In the genomic region with DNA sequence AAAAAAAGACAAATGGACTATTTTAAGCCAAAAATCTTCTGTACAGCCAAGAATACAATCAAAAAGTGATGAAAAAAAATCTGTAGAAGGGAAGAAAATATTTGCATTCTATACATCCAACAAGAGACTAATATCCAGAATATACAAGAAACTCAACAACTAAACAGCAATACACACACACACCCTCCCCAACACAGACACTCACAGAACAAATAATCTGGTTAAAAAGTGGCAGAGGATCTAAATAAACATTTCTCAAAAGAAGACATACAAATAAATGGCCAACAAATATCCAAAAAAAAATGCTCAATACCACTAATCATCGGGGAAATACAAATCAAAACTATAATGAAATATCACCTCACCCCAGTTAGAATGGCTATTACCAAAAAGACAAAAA, we compare ENCODE assay signal across 40 cellular contexts.
"Had no signal": no experiment of that assay in that cellular context is flagged by ENCODE, and none has a peak within 500 bp of the region (broad histone marks: within the 10 kb centered on the region; RNA-seq: fewer than 3 reads in every experiment).

No MANE protein-coding gene starts in this region.

- H3K27me3 Mint-ChIP-seq: activated naive CD4-positive, alpha-beta T cell treated with anti-CD3 and anti-CD28 coated beads, Interleukin-2, amount 10 ng/mL, durations not matched to agents 7 days and 5 days; activated naive CD4-positive, alpha-beta T cell treated with anti-CD3 and anti-CD28 coated beads, Interleukin-2, amount 50 U/mL, for 24 hours; activated naive CD8-positive, alpha-beta T cell; activated naive CD8-positive, alpha-beta T cell treated with anti-CD3 and anti-CD28 coated beads for 36 hours; activated naive CD8-positive, alpha-beta T cell treated with anti-CD3 and anti-CD28 coated beads, Interleukin-2, amount 10 ng/mL, durations not matched to agents 7 days and 5 days; activated naive CD8-positive, alpha-beta T cell treated with anti-CD3 and anti-CD28 coated beads, Interleukin-2, amount 50 U/mL, for 24 hours; activated T-cell treated with anti-CD3 and anti-CD28 coated beads, Interleukin-2, amount 50 U/mL, for 24 hours; activated T-helper 17 cell treated with anti-CD3 and anti-CD28 coated beads, Interleukin-2, amount 50 U/mL, for 72 hours; brain; central memory CD8-positive, alpha-beta T cell had no signal

- H3K27ac ChIP-seq: adrenal gland, ascending aorta, body of pancreas, brain microvascular endothelial cell, breast epithelium, cardiac muscle cell had no signal

- H3K4me1 ChIP-seq: adrenal gland, body of pancreas, breast epithelium had no signal

- H3K9me3 Mint-ChIP-seq: activated naive CD4-positive, alpha-beta T cell treated with anti-CD3 and anti-CD28 coated beads, Interleukin-2, amount 50 U/mL, for 24 hours; brain had no signal

- DNase-seq: activated effector memory CD4-positive, alpha-beta T cell treated with anti-CD3 and anti-CD28 coated beads, Interleukin-2, amount 50 U/mL, for 16 hours; activated effector memory CD4-positive, alpha-beta T cell treated with Interleukin-2 at 50 U/mL for 16 hours; activated gamma-delta T cell; activated gamma-delta T cell treated with Interleukin-2 at 50 U/mL for 16 hours; activated naive CD4-positive, alpha-beta T cell; activated naive CD4-positive, alpha-beta T cell treated with anti-CD3 and anti-CD28 coated beads for 36 hours; activated naive CD4-positive, alpha-beta T cell treated with anti-CD3 and anti-CD28 coated beads, Interleukin-2, amount 10 ng/mL, durations not matched to agents 7 days and 5 days; activated naive CD4-positive, alpha-beta T cell treated with anti-CD3 and anti-CD28 coated beads, Interleukin-2, amount 50 U/mL, for 16 hours; activated naive CD4-positive, alpha-beta T cell treated with Interleukin-2 at 50 U/mL for 16 hours; activated naive CD8-positive, alpha-beta T cell treated with anti-CD3 and anti-CD28 coated beads for 36 hours; activated naive CD8-positive, alpha-beta T cell treated with anti-CD3 and anti-CD28 coated beads, Interleukin-2, amount 10 ng/mL, durations not matched to agents 7 days and 5 days; activated naive CD8-positive, alpha-beta T cell treated with anti-CD3 and anti-CD28 coated beads, Interleukin-2, amount 50 U/mL, for 24 hours; activated T-cell treated with anti-CD3 and anti-CD28 coated beads, Interleukin-2, amount 50 U/mL, for 1 hour; activated T-cell treated with anti-CD3 and anti-CD28 coated beads, Interleukin-2, amount 50 U/mL, for 24 hours; activated T-cell treated with anti-CD3 and anti-CD28 coated beads, Interleukin-2, amount 50 U/mL, for 4 hours; activated T-cell treated with anti-CD3 and anti-CD28 coated beads, Interleukin-2, amount 50 U/mL, for 48 hours; activated T-cell treated with anti-CD3 and anti-CD28 coated beads, Interleukin-2, amount 50 U/mL, for 72 hours; adrenal gland; amniotic stem cell; amygdala; anterior cingulate cortex; aorta; body of pancreas; brain microvascular endothelial cell; caudate nucleus; central memory CD4-positive, alpha-beta T cell; cerebellar nuclear complex had no signal

- H3K36me3 Mint-ChIP-seq: activated naive CD4-positive, alpha-beta T cell treated with anti-CD3 and anti-CD28 coated beads, Interleukin-2, amount 10 ng/mL, durations not matched to agents 7 days and 5 days; activated naive CD4-positive, alpha-beta T cell treated with anti-CD3 and anti-CD28 coated beads, Interleukin-2, amount 50 U/mL, for 24 hours; activated naive CD4-positive, alpha-beta T cell treated with anti-CD3 and anti-CD28 coated beads, Interleukin-2, amount 50 U/mL, for 72 hours; activated naive CD8-positive, alpha-beta T cell; activated naive CD8-positive, alpha-beta T cell treated with anti-CD3 and anti-CD28 coated beads for 36 hours; activated naive CD8-positive, alpha-beta T cell treated with anti-CD3 and anti-CD28 coated beads, Interleukin-2, amount 10 ng/mL, durations not matched to agents 7 days and 5 days; brain had no signal

- ATAC-seq: activated naive CD4-positive, alpha-beta T cell treated with anti-CD3 and anti-CD28 coated beads, Interleukin-2, amount 50 U/mL, for 72 hours; activated naive CD8-positive, alpha-beta T cell treated with anti-CD3 and anti-CD28 coated beads, Interleukin-2, amount 50 U/mL, for 24 hours; activated T-cell treated with anti-CD3 and anti-CD28 coated beads, Interleukin-2, amount 50 U/mL, for 4 hours; activated T-cell treated with anti-CD3 and anti-CD28 coated beads, Interleukin-2, amount 50 U/mL, for 72 hours; activated T-helper 17 cell treated with anti-CD3 and anti-CD28 coated beads, Interleukin-2, amount 50 U/mL, for 72 hours; body of pancreas had no signal

- H3K4me1 Mint-ChIP-seq: activated naive CD4-positive, alpha-beta T cell treated with anti-CD3 and anti-CD28 coated beads, Interleukin-2, amount 10 ng/mL, durations not matched to agents 7 days and 5 days; activated naive CD4-positive, alpha-beta T cell treated with anti-CD3 and anti-CD28 coated beads, Interleukin-2, amount 50 U/mL, for 24 hours; activated naive CD8-positive, alpha-beta T cell treated with anti-CD3 and anti-CD28 coated beads for 36 hours; activated naive CD8-positive, alpha-beta T cell treated with anti-CD3 and anti-CD28 coated beads, Interleukin-2, amount 10 ng/mL, durations not matched to agents 7 days and 5 days; activated naive CD8-positive, alpha-beta T cell treated with anti-CD3 and anti-CD28 coated beads, Interleukin-2, amount 50 U/mL, for 24 hours; activated T-helper 17 cell treated with anti-CD3 and anti-CD28 coated beads, Interleukin-2, amount 50 U/mL, for 72 hours; brain; central memory CD8-positive, alpha-beta T cell had no signal

- H3K4me3 Mint-ChIP-seq: activated naive CD4-positive, alpha-beta T cell treated with anti-CD3 and anti-CD28 coated beads for 36 hours; activated naive CD4-positive, alpha-beta T cell treated with anti-CD3 and anti-CD28 coated beads, Interleukin-2, amount 10 ng/mL, durations not matched to agents 7 days and 5 days; activated naive CD4-positive, alpha-beta T cell treated with anti-CD3 and anti-CD28 coated beads, Interleukin-2, amount 50 U/mL, for 24 hours; activated naive CD8-positive, alpha-beta T cell; activated naive CD8-positive, alpha-beta T cell treated with anti-CD3 and anti-CD28 coated beads for 36 hours; activated naive CD8-positive, alpha-beta T cell treated with anti-CD3 and anti-CD28 coated beads, Interleukin-2, amount 10 ng/mL, durations not matched to agents 7 days and 5 days; activated naive CD8-positive, alpha-beta T cell treated with anti-CD3 and anti-CD28 coated beads, Interleukin-2, amount 50 U/mL, for 24 hours; activated T-cell treated with anti-CD3 and anti-CD28 coated beads, Interleukin-2, amount 50 U/mL, for 24 hours; activated T-cell treated with anti-CD3 and anti-CD28 coated beads, Interleukin-2, amount 50 U/mL, for 4 hours; activated T-cell treated with anti-CD3 and anti-CD28 coated beads, Interleukin-2, amount 50 U/mL, for 72 hours; activated T-helper 1 cell treated with anti-CD3 and anti-CD28 coated beads, Interleukin-12 subunit alpha, Interleukin-12 subunit beta, Interleukin-2, Interleukin-4 antibody, amounts not matched to agents 30 ng/mL and 10 ng/mL and 1 ng/mL, durations not matched to agents 14 hours and 24 hours and 36 hours; activated T-helper 17 cell treated with anti-CD3 and anti-CD28 coated beads, Interleukin-2, amount 50 U/mL, for 72 hours; brain; central memory CD8-positive, alpha-beta T cell had no signal

- H3K27me3 ChIP-seq: adrenal gland, ascending aorta, body of pancreas, brain microvascular endothelial cell, breast epithelium had no signal

- H3K9me3 ChIP-seq: adrenal gland, ascending aorta, body of pancreas, breast epithelium had no signal

- H3K36me3 ChIP-seq: adrenal gland, ascending aorta, brain microvascular endothelial cell, breast epithelium, cardiac muscle cell had no signal

- H3K4me3 ChIP-seq: adrenal gland, ascending aorta, body of pancreas, breast epithelium, cardiac muscle cell had no signal

- H3K27ac Mint-ChIP-seq: activated naive CD4-positive, alpha-beta T cell treated with anti-CD3 and anti-CD28 coated beads for 36 hours; activated naive CD4-positive, alpha-beta T cell treated with anti-CD3 and anti-CD28 coated beads, Interleukin-2, amount 10 ng/mL, durations not matched to agents 7 days and 5 days; activated naive CD4-positive, alpha-beta T cell treated with anti-CD3 and anti-CD28 coated beads, Interleukin-2, amount 50 U/mL, for 24 hours; activated naive CD4-positive, alpha-beta T cell treated with anti-CD3 and anti-CD28 coated beads, Interleukin-2, amount 50 U/mL, for 72 hours; activated naive CD8-positive, alpha-beta T cell; activated naive CD8-positive, alpha-beta T cell treated with anti-CD3 and anti-CD28 coated beads for 36 hours; activated naive CD8-positive, alpha-beta T cell treated with anti-CD3 and anti-CD28 coated beads, Interleukin-2, amount 10 ng/mL, durations not matched to agents 7 days and 5 days; activated naive CD8-positive, alpha-beta T cell treated with anti-CD3 and anti-CD28 coated beads, Interleukin-2, amount 50 U/mL, for 24 hours; activated T-cell treated with anti-CD3 and anti-CD28 coated beads, Interleukin-2, amount 50 U/mL, for 24 hours; activated T-cell treated with anti-CD3 and anti-CD28 coated beads, Interleukin-2, amount 50 U/mL, for 72 hours; activated T-helper 1 cell treated with anti-CD3 and anti-CD28 coated beads, Interleukin-12 subunit alpha, Interleukin-12 subunit beta, Interleukin-2, Interleukin-4 antibody, amounts not matched to agents 30 ng/mL and 10 ng/mL and 1 ng/mL, durations not matched to agents 14 hours and 24 hours and 36 hours; activated T-helper 17 cell treated with anti-CD3 and anti-CD28 coated beads, Interleukin-2, amount 50 U/mL, for 72 hours; activated T-helper 2 cell treated with anti-CD3 and anti-CD28 coated beads, Interferon-gamma antibody, Interleukin-2, Interleukin-4, amounts not matched to agents 10 μg/mL and 5 μg/mL and 100 μg/mL, durations not matched to agents 14 hours and 24 hours and 36 hours; brain had no signal

- FAIRE-seq: astrocyte, bronchial epithelial cell had no signal
